8 cellular contexts compared by ENCODE assay signal in genomic region chr1:155086182-155086741, GRCh38. TPM values are rescaled to one million over a fixed set of nuclear protein-coding genes. Genes with fewer than 3 reads are reported as not detected.
DNase-seq lines count a peak whose midpoint lies in the region; TF ChIP-seq lines count a peak whose summit lies in the region.

No MANE protein-coding gene starts in this region.

- peak overlapping the region; percentile 82; the same call in 1 of the 2 replicates for H2AFZ ChIP-seq in PC-9
- H2AFZ ChIP-seq in fibroblast of lung (ENCODE audit: low read length), result no peak overlapping the region

- H3K9me2 ChIP-seq in PC-9 (ENCODE audit: insufficient read depth), result no peaks in the 10 kb centered on the region

- POLR2A ChIA-PET in BJ (lab: Charles Lee) (no interaction called here), PC-9 (lab: Charles Lee; ENCODE audit: unreplicated experiment) (interaction anchor here (0.5 kb wide), 1 partner anchor 214 kb away, joined by 3 read pairs; no protein-coding TSS in a partner anchor)

- H3K36me3 ChIP-seq in BJ (ENCODE audit: control insufficient read depth, insufficient read depth, low read length) (no peaks in the 10 kb centered on the region), PC-9 (ENCODE audit: low read depth) (no peaks in the 10 kb centered on the region), fibroblast of lung (ENCODE audit: control insufficient read depth, insufficient read depth, low read length) (no peaks in the 10 kb centered on the region), tibial nerve (no peaks in the 10 kb centered on the region)

- H3K27me3 ChIP-seq in BJ (ENCODE audit: control insufficient read depth, insufficient read depth, low read length) (peaks cover 23% of the 10 kb centered on the region), PC-9 (ENCODE audit: insufficient read depth, low read depth) (peaks cover 11% of the 10 kb centered on the region), fibroblast of lung (ENCODE audit: control insufficient read depth, insufficient read depth, low read length) (peaks cover 28% of the 10 kb centered on the region), tibial nerve (peaks cover 0 to 32% of the 10 kb centered on the region in 2 donors)

- no peak for TF ChIP-seq EP300 in tibial nerve (IDR thresholded peaks at IDR 0.05)

- H3K9me3 ChIP-seq in PC-9 (ENCODE audit: insufficient read depth, low read depth) (no peaks in the 10 kb centered on the region), fibroblast of lung (ENCODE audit: control insufficient read depth, insufficient read depth, low read depth, low read length) (no peaks in the 10 kb centered on the region), tibial nerve (no peaks in the 10 kb centered on the region)

- CTCF ChIA-PET in BJ (lab: Yijun Ruan, JAX), result interaction anchor here (0.6 to 4.7 kb wide), 21 partner anchors 9 to 606 kb away, joined by 3 to 147 read pairs (median 10); partner anchors contain the start of genes ADAM15, EFNA4, KRTCAP2 and PBXIP1
- CTCF ChIA-PET in PC-9 (lab: Charles Lee), result interaction anchor here (0.5 to 2.0 kb wide), 3 partner anchors 35 to 88 kb away, joined by 5 to 8 read pairs (median 7); partner anchors contain the start of genes ADAM15 and KRTCAP2

- intact Hi-C loops in PC-9 (cut with micrococcal nuclease; ENCODE audit: unreplicated experiment), result loop anchor here (1.0 kb wide), 1 partner anchor 81 kb away; no protein-coding TSS in a partner anchor

- DNase-seq in BJ (ENCODE audit: low read depth) (no peak), HCEC 1CT (peak; percentile 50), PC-9 (peak; percentile 58 to 74), fibroblast of lung (ENCODE audit: low read depth in 2 of 2) (peak in 1 of 2 donors; percentile 38), occipital lobe (lab: John Stamatoyannopoulos, UW) (peak; percentile 35), tibial nerve (ENCODE audit: low spot score in 2 of 2) (peak in 1 of 2 donors; percentile 78), GM19240 (ENCODE audit: insufficient read length, low spot score) (no peak)
- DNase-seq in activated T-cell treated with anti-CD3 and anti-CD28 coated beads, Interleukin-2, amount 50 U/mL, for 48 hours, result peak; percentile 90 to 93

- H3K4me2 ChIP-seq in PC-9 (peak overlapping the region; percentile 84), fibroblast of lung (ENCODE audit: extremely low read depth, insufficient read depth, low read length) (no peak overlapping the region)

- H4K20me1 ChIP-seq in PC-9 (ENCODE audit: insufficient read depth) (no peaks in the 10 kb centered on the region), fibroblast of lung (ENCODE audit: control insufficient read depth, extremely low read depth, insufficient read depth, low read length) (no peaks in the 10 kb centered on the region)

- H3K79me2 ChIP-seq in PC-9 (ENCODE audit: low read depth) (no peaks in the 10 kb centered on the region), fibroblast of lung (ENCODE audit: control insufficient read depth, insufficient read depth, low read length) (no peaks in the 10 kb centered on the region)

- peaks cover 27% of the 10 kb centered on the region; the same call in 1 of the 2 replicates for H3F3A ChIP-seq in PC-9 (ENCODE audit: insufficient read depth, low read depth)

- no TSS peak for BruUV-seq in PC-9 (replicated peaks; lab: Mats Ljungman, UMichigan)

- peaks cover 40% of the 10 kb centered on the region for H3K4me1 ChIP-seq in PC-9 (replicated peaks; ENCODE audit: insufficient read depth)
- peaks cover 9% of the 10 kb centered on the region for H3K4me1 ChIP-seq in fibroblast of lung (ENCODE audit: control insufficient read depth, extremely low read depth, insufficient read depth, low read length)
- H3K4me1 ChIP-seq in tibial nerve, result peaks cover 4 to 52% (median 28%) of the 10 kb centered on the region in 4 donors

- H3K9ac ChIP-seq in fibroblast of lung (ENCODE audit: insufficient read depth, low read length), result no peak overlapping the region

- H3K4me3 ChIP-seq in BJ (ENCODE audit: low read depth, low read length) (no peak overlapping the region), PC-9 (peak overlapping the region; percentile 70), fibroblast of lung (replicated peaks in 1 of 4; ENCODE audit: control extremely low read depth in 1 of 4, insufficient read depth in 1 of 4, low read depth in 3 of 4, low read length in 4 of 4) (no peak overlapping the region), tibial nerve (peak overlapping the region in 2 of 4 donors; percentile 63 to 96)

- TF ChIP-seq POLR2A in tibial nerve (IDR thresholded peaks at IDR 0.05), result no peak

- WGBS in tibial nerve, 2 donors, result 7 to 20% methylated on average over 3 to 20 of the region's 21 CpGs

- H3K27ac ChIP-seq in PC-9 (peak overlapping the region; percentile 72; the same call in 1 of the 2 replicates), fibroblast of lung (ENCODE audit: insufficient read depth, low read length) (no peak overlapping the region), tibial nerve (no peak overlapping the region)

- peak; percentile 97 for TF ChIP-seq CTCF in BJ (IDR thresholded peaks at IDR 0.05; ENCODE audit: insufficient read depth, low read depth, low read length)
- peak; percentile 99 for TF ChIP-seq CTCF in PC-9 (conservative IDR thresholded peaks at IDR 0.05)
- TF ChIP-seq CTCF in fibroblast of lung (conservative IDR thresholded peaks at IDR 0.05 in 1 of 2, IDR thresholded peaks at IDR 0.05 in 1 of 2; ENCODE audit: low read depth in 1 of 2, low read length in 2 of 2), result peak; percentile 71 to 90
- TF ChIP-seq CTCF in tibial nerve (IDR thresholded peaks at IDR 0.05), result peak; percentile 93 to 100 (median 97)

RNA-seq across cellular contexts. Expression of gene EFNA3, which starts 7.6 kb away (rescaled TPM):
- polyA plus RNA-seq in BJ (2011; rRNA removed) (1.4 and 1.8 TPM in 2 replicates), fibroblast of lung (0.16 and 0.30 TPM in 2 replicates)
- 0.47 and 1.2 TPM in 2 replicates for polyA minus RNA-seq in BJ (2011; rRNA and poly(A)+ RNA removed)
- total RNA-seq in PC-9 (2021) (6.7 and 8.8 TPM in 2 replicates), fibroblast of lung (0.33 and 0.51 TPM in 2 replicates), occipital lobe (7.6 TPM), tibial nerve (1 to 10 TPM in 2 of 4 donors, under 1 TPM in 1, not detected in 1; 0.63 to 1.2 (median 1.2) TPM)
- 0.22 and 0.76 TPM in 2 replicates for polyA plus RNA-seq in fibroblast of lung (2012)
- polyA minus RNA-seq in fibroblast of lung (ENCODE audit: low replicate concordance), result 2.8 TPM in 1 of 2 replicates, not detected in the other

RNA-seq across cellular contexts. Expression of gene EFNA4, which starts 22.7 kb away (rescaled TPM):
- polyA plus RNA-seq in BJ (2011; rRNA removed), result 6.6 and 12.4 TPM in 2 replicates
- 3.9 and 4.4 TPM in 2 replicates for polyA minus RNA-seq in BJ (2011; rRNA and poly(A)+ RNA removed)
- 14.0 and 17.3 TPM in 2 replicates for total RNA-seq in PC-9 (2021)
- total RNA-seq in fibroblast of lung, result 2.8 and 3.8 TPM in 2 replicates
- 2.6 and 4.3 TPM in 2 replicates for polyA plus RNA-seq in fibroblast of lung
- 3.6 and 3.9 TPM in 2 replicates for polyA plus RNA-seq in fibroblast of lung (2012)
- 3.3 and 8.4 TPM in 2 replicates for polyA minus RNA-seq in fibroblast of lung (ENCODE audit: low replicate concordance)
- total RNA-seq in occipital lobe, result 0.62 TPM
- 1 to 10 TPM in 3 of 4 donors, under 1 TPM in 1; 0.87 to 4.2 (median 1.8) TPM for total RNA-seq in tibial nerve

RNA-seq across cellular contexts. Expression of gene ADAM15, which starts 35.1 kb away (rescaled TPM):
- polyA plus RNA-seq in BJ (2011; rRNA removed) (55.1 and 88.8 TPM in 2 replicates), fibroblast of lung (19.5 and 28.9 TPM in 2 replicates)
- polyA minus RNA-seq in BJ (2011; rRNA and poly(A)+ RNA removed), result 51.8 and 148 TPM in 2 replicates
- total RNA-seq in PC-9 (2021) (187 and 195 TPM in 2 replicates), fibroblast of lung (49.1 and 58.5 TPM in 2 replicates), occipital lobe (13.3 TPM), tibial nerve (100 to 1,000 TPM; 111 to 202 (median 168) TPM)
- polyA plus RNA-seq in fibroblast of lung (2012), result 37.4 and 58.0 TPM in 2 replicates
- 144 and 162 TPM in 2 replicates for polyA minus RNA-seq in fibroblast of lung (ENCODE audit: low replicate concordance)

RNA-seq across cellular contexts. Expression of gene EFNA1, which starts 41.4 kb away (rescaled TPM):
- 1.1 and 1.6 TPM in 2 replicates for polyA plus RNA-seq in BJ (2011; rRNA removed)
- 0.31 and 1.00 TPM in 2 replicates for polyA minus RNA-seq in BJ (2011; rRNA and poly(A)+ RNA removed)
- 30.6 and 35.7 TPM in 2 replicates for total RNA-seq in PC-9 (2021)
- total RNA-seq in fibroblast of lung, result 0.26 TPM in 1 of 2 replicates, not detected in the other
- 0.06 and 0.07 TPM in 2 replicates for polyA plus RNA-seq in fibroblast of lung
- polyA plus RNA-seq in fibroblast of lung (2012), result not detected in 2 replicates
- polyA minus RNA-seq in fibroblast of lung (ENCODE audit: low replicate concordance), result not detected in 2 replicates
- 2.7 TPM for total RNA-seq in occipital lobe
- total RNA-seq in tibial nerve, result 10 to 100 TPM; 27.4 to 41.4 (median 34.0) TPM

RNA-seq across cellular contexts. Expression of gene SLC50A1, which starts 49.4 kb away (rescaled TPM):
- polyA plus RNA-seq in BJ (2011; rRNA removed) (39.5 and 47.4 TPM in 2 replicates), fibroblast of lung (29.4 and 36.0 TPM in 2 replicates)
- polyA minus RNA-seq in BJ (2011; rRNA and poly(A)+ RNA removed), result 20.7 and 33.1 TPM in 2 replicates
- total RNA-seq in PC-9 (2021) (54.9 and 67.6 TPM in 2 replicates), fibroblast of lung (35.4 and 61.1 TPM in 2 replicates), occipital lobe (6.2 TPM), tibial nerve (10 to 100 TPM in 3 of 4 donors, 1 to 10 TPM in 1; 5.7 to 33.9 (median 14.9) TPM)
- polyA plus RNA-seq in fibroblast of lung (2012), result 25.1 and 30.4 TPM in 2 replicates
- 23.7 and 24.0 TPM in 2 replicates for polyA minus RNA-seq in fibroblast of lung (ENCODE audit: low replicate concordance)

Comparison
In these comparisons a context has a peak if more than half of its experiments do, and no peak if none do; other contexts are left out.
1. DNase-seq: peak in HCEC 1CT (single experiment), PC-9 (2 of 2), activated T-cell treated with anti-CD3 and anti-CD28 coated beads, Interleukin-2, amount 50 U/mL, for 48 hours (2 of 2) and occipital lobe (single experiment); none in BJ (single experiment) and GM19240 (single experiment).
2. Peak in every context shown above with its lines, with median percentiles within 50 percentile points of each other: CTCF ChIP-seq.